22 cellular contexts compared by ENCODE assay signal in the genomic region with DNA sequence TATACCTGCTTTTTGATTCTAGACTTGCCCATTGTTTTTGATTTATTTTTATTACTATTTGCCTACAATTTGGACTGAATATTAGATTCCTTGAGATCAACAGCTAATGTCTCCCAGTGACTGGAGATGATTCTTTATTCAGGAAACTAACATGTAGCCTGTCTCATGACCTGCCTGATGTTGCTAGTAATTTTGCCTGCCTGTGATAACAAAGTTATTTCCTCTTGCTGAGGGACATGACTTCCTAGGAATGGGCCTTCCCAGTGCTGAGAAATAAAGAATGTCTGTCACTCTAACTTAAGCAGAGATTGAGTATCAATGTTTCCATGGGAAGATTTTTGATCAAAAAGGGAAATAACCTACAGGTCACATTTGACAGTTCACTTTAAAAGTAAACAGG. TPM values are rescaled to one million over a fixed set of nuclear protein-coding genes. Genes with fewer than 3 reads are reported as not detected.
A peak's percentile ranks its signal among the peaks of the same experiment; 100 is the strongest.
DNase-seq lines count a peak whose midpoint lies in the region; ATAC-seq, FAIRE-seq and TF ChIP-seq lines count a peak whose summit lies in the region.
"Had no signal": no experiment of that assay in that cellular context is flagged by ENCODE, and none has a peak within 500 bp of the region (broad histone marks: within the 10 kb centered on the region; RNA-seq: fewer than 3 reads in every experiment).

No MANE protein-coding gene starts in this region.

- H3K4me3 ChIP-seq in right lobe of liver = no peak overlapping the region
- no peak overlapping the region for H3K4me3 ChIP-seq in HepG2 (replicated peaks in 1 of 3; ENCODE audit: insufficient read depth in 1 of 3, low read depth in 2 of 3, low read length in 3 of 3)
- H3K4me3 ChIP-seq in mammary epithelial cell (replicated peaks in 1 of 3; ENCODE audit: insufficient read depth in 1 of 3, low read depth in 2 of 3, low read length in 3 of 3) = no peak overlapping the region
- H3K4me3 ChIP-seq in naive thymus-derived CD4-positive, alpha-beta T cell (ENCODE audit: low read length) = no peak overlapping the region
- H3K4me3 ChIP-seq: BLaER1, GM23248 had no signal

- TF ChIP-seq EP300 in HepG2 (IDR thresholded peaks at IDR 0.05; ENCODE audit: low read depth in 2 of 2, low read length in 2 of 2) = no peak
- TF ChIP-seq EP300 in HepG2 (CRISPR knock-in tag; IDR thresholded peaks at IDR 0.05; ENCODE audit: borderline replicate concordance) = no peak

- POLR2A ChIA-PET in HepG2 (lab: Yijun Ruan, JAX) = no interaction called here
- POLR2A ChIA-PET in naive thymus-derived CD4-positive, alpha-beta T cell (lab: Charles Lee) = no interaction called here

- no peaks in the 10 kb centered on the region for H3K4me1 ChIP-seq in right lobe of liver
- no peaks in the 10 kb centered on the region for H3K4me1 ChIP-seq in HepG2 (ENCODE audit: insufficient read depth, low read length)
- H3K4me1 ChIP-seq in mammary epithelial cell (ENCODE audit: insufficient read depth, low read length) = no peaks in the 10 kb centered on the region
- no peaks in the 10 kb centered on the region for H3K4me1 ChIP-seq in naive thymus-derived CD4-positive, alpha-beta T cell (ENCODE audit: control insufficient read depth in 2 of 2, insufficient read depth in 2 of 2, low read length in 2 of 2)
- H3K4me1 ChIP-seq: BLaER1 had no signal

- no peaks in the 10 kb centered on the region for H3K36me3 Mint-ChIP-seq in endothelial cell (ENCODE audit: low read depth, unreplicated experiment)
- no peaks in the 10 kb centered on the region for H3K36me3 Mint-ChIP-seq in naive thymus-derived CD4-positive, alpha-beta T cell
- H3K36me3 Mint-ChIP-seq: CD4-positive, CD25-positive, alpha-beta regulatory T cell; CD8-positive, alpha-beta T cell had no signal

- peak in 3 of 4 donors; percentile 41 to 66 (median 48) for ATAC-seq in right lobe of liver
- ATAC-seq in HepG2 = no peak
- no peak for ATAC-seq in naive thymus-derived CD4-positive, alpha-beta T cell
- ATAC-seq: CD8-positive, alpha-beta T cell had no signal

- DNase-seq in right lobe of liver (no peak), HepG2 (ENCODE audit: low spot score) (no peak), SK-MEL-5 (ENCODE audit: low read depth, low spot score) (peak; percentile 31), endothelial cell (ENCODE audit: low spot score) (no peak), pulmonary artery endothelial cell (ENCODE audit: low read depth, low spot score) (peak; percentile 48), COR-L47 (lab: John Stamatoyannopoulos, UW) (no peak), mammary epithelial cell (no peak)
- no peak for DNase-seq in naive thymus-derived CD4-positive, alpha-beta T cell
- DNase-seq: Calu3; CD4-positive, CD25-positive, alpha-beta regulatory T cell; CD8-positive, alpha-beta T cell; DMS53; DMS79 treated with DMSO at 0.1 percent for 48 hours; GM23248; H7; HCEC 1CT had no signal

- H3K27ac Mint-ChIP-seq in endothelial cell (ENCODE audit: unreplicated experiment) = peak overlapping the region; percentile 90
- no peak overlapping the region for H3K27ac Mint-ChIP-seq in naive thymus-derived CD4-positive, alpha-beta T cell
- H3K27ac Mint-ChIP-seq: B cell; CD4-positive, CD25-positive, alpha-beta regulatory T cell; CD8-positive, alpha-beta T cell had no signal

- CTCF ChIA-PET in HepG2 (lab: Yijun Ruan, JAX; ENCODE audit: low intra/inter-chr PET ratio, low total read pairs) (no interaction called here), mammary epithelial cell (lab: Charles Lee; ENCODE audit: low non-redundant PET) (no interaction called here)
- CTCF ChIA-PET in naive thymus-derived CD4-positive, alpha-beta T cell (lab: Charles Lee) = no interaction called here

- intact Hi-C loops in right lobe of liver (cut with DNase I) = no loop called here
- intact Hi-C loops in HepG2 (cut with micrococcal nuclease; ENCODE audit: unreplicated experiment) = no loop called here
- intact Hi-C loops in mammary epithelial cell (cut with micrococcal nuclease) = no loop called here
- intact Hi-C loops in naive thymus-derived CD4-positive, alpha-beta T cell (cut with micrococcal nuclease) = no loop called here

- no peak for TF ChIP-seq RAD21 in HepG2 (CRISPR knock-in tag; IDR thresholded peaks at IDR 0.05)

- no peak for TF ChIP-seq POLR2A in right lobe of liver (IDR thresholded peaks at IDR 0.05)
- TF ChIP-seq POLR2A in HepG2 (IDR thresholded peaks at IDR 0.05; ENCODE audit: insufficient read depth in 1 of 2, low read depth in 2 of 2, low read length in 2 of 2) = no peak

- peaks cover 1% of the 10 kb centered on the region for H3K27me3 Mint-ChIP-seq in endothelial cell (ENCODE audit: unreplicated experiment)
- peaks cover 9 to 60% (median 35%) of the 10 kb centered on the region in 5 donors for H3K27me3 Mint-ChIP-seq in naive thymus-derived CD4-positive, alpha-beta T cell

- H4K20me1 ChIP-seq in HepG2 (ENCODE audit: insufficient read depth, low read length) = no peaks in the 10 kb centered on the region
- no peaks in the 10 kb centered on the region for H4K20me1 ChIP-seq in mammary epithelial cell (ENCODE audit: insufficient read depth, low read length)
- H4K20me1 ChIP-seq: BLaER1 had no signal

- BruUV-seq in HepG2 (replicated peaks; lab: Mats Ljungman, UMichigan) (no TSS peak), mammary epithelial cell (replicated peaks; lab: Mats Ljungman, UMichigan) (no TSS peak)

- in situ Hi-C loops in HepG2 (cut with HindIII; ENCODE audit: extremely low pct_ligation_motif_present, low pct_unique_long_range_greater_than_20kb) = no loop called here
- in situ Hi-C loops in SK-MEL-5 (cut with HindIII; ENCODE audit: low pct_unique_long_range_greater_than_20kb, low sequenced_read_pairs) = no loop called here
- in situ Hi-C loops in mammary epithelial cell (cut with MboI; ENCODE audit: low sequenced_read_pairs in 2 of 2) = loop anchor here in 1 of 2 donors (10.0 to 25.0 kb wide), 3 partner anchors 302 to 1202 kb away; a partner anchor contains a TSS

- H3K9me3 ChIP-seq in right lobe of liver (no peaks in the 10 kb centered on the region), HepG2 (ENCODE audit: low read length) (no peaks in the 10 kb centered on the region), mammary epithelial cell (replicated peaks; ENCODE audit: insufficient read depth, low read length) (no peaks in the 10 kb centered on the region)
- H3K9me3 ChIP-seq in naive thymus-derived CD4-positive, alpha-beta T cell (ENCODE audit: control insufficient read depth in 2 of 3, low read length in 3 of 3) = no peaks in the 10 kb centered on the region
- H3K9me3 ChIP-seq: BLaER1 had no signal

- no peaks in the 10 kb centered on the region for H3K79me2 ChIP-seq in HepG2 (ENCODE audit: insufficient read depth, low read length)
- no peaks in the 10 kb centered on the region for H3K79me2 ChIP-seq in mammary epithelial cell (ENCODE audit: insufficient read depth, low read length)

- TF ChIP-seq CTCF in right lobe of liver (IDR thresholded peaks at IDR 0.05) (no peak), HepG2 (CRISPR knock-in tag; IDR thresholded peaks at IDR 0.05) (no peak), endothelial cell (IDR thresholded peaks at IDR 0.05; ENCODE audit: unreplicated experiment) (no peak), mammary epithelial cell (conservative IDR thresholded peaks at IDR 0.05 in 1 of 2, IDR thresholded peaks at IDR 0.05 in 1 of 2; ENCODE audit: extremely low read depth in 1 of 2, insufficient read depth in 1 of 2, low read depth in 1 of 2, low read length in 2 of 2) (no peak)

- no peak overlapping the region for H3K4me2 ChIP-seq in HepG2 (ENCODE audit: low read depth, low read length)
- no peak overlapping the region for H3K4me2 ChIP-seq in mammary epithelial cell (ENCODE audit: insufficient read depth, low read depth, low read length)
- H3K4me2 ChIP-seq: BLaER1 had no signal

- no peak overlapping the region for H2AFZ ChIP-seq in HepG2 (ENCODE audit: low read length)
- no peak overlapping the region for H2AFZ ChIP-seq in mammary epithelial cell (ENCODE audit: low read depth, low read length)
- H2AFZ ChIP-seq: GM23248 had no signal

- H3K4me3 Mint-ChIP-seq in endothelial cell (ENCODE audit: unreplicated experiment) = no peak overlapping the region
- no peak overlapping the region for H3K4me3 Mint-ChIP-seq in naive thymus-derived CD4-positive, alpha-beta T cell
- H3K4me3 Mint-ChIP-seq: B cell; CD4-positive, CD25-positive, alpha-beta regulatory T cell; CD8-positive, alpha-beta T cell had no signal

- peaks cover 16% of the 10 kb centered on the region for H3K4me1 Mint-ChIP-seq in endothelial cell (ENCODE audit: unreplicated experiment)
- H3K4me1 Mint-ChIP-seq in naive thymus-derived CD4-positive, alpha-beta T cell = no peaks in the 10 kb centered on the region
- H3K4me1 Mint-ChIP-seq: B cell had no signal

- H3K27ac ChIP-seq in right lobe of liver (no peak overlapping the region), HepG2 (ENCODE audit: extremely low read length, insufficient read depth, low read length) (no peak overlapping the region), mammary epithelial cell (ENCODE audit: insufficient read depth, low read depth, low read length) (no peak overlapping the region)
- H3K27ac ChIP-seq in naive thymus-derived CD4-positive, alpha-beta T cell (ENCODE audit: low read depth, low read length) = no peak overlapping the region
- H3K27ac ChIP-seq: BLaER1, C4-2B, GM23248 had no signal

- H3K27me3 ChIP-seq in right lobe of liver = no peaks in the 10 kb centered on the region
- no peaks in the 10 kb centered on the region for H3K27me3 ChIP-seq in HepG2 (ENCODE audit: control insufficient read depth in 1 of 2, insufficient read depth in 2 of 2, low read length in 2 of 2)
- peaks cover 6% of the 10 kb centered on the region for H3K27me3 ChIP-seq in mammary epithelial cell (ENCODE audit: insufficient read depth, low read length)
- H3K27me3 ChIP-seq in naive thymus-derived CD4-positive, alpha-beta T cell (ENCODE audit: control insufficient read depth in 2 of 2, insufficient read depth in 2 of 2, low read length in 2 of 2) = peaks cover 4 to 7% of the 10 kb centered on the region in 2 donors
- H3K27me3 ChIP-seq: BLaER1 had no signal

- no peak for FAIRE-seq in HepG2 (lab: Jason Lieb, UNC)
- FAIRE-seq: A204.1, GM12892, H1 had no signal

- H3K9ac ChIP-seq in HepG2 (ENCODE audit: insufficient read depth, low read depth, low read length) (no peak overlapping the region), mammary epithelial cell (ENCODE audit: insufficient read depth, low read length) (no peak overlapping the region)
- H3K9ac ChIP-seq: BLaER1, GM23248 had no signal

- H3K36me3 ChIP-seq in right lobe of liver (no peaks in the 10 kb centered on the region), HepG2 (replicated peaks in 1 of 2; ENCODE audit: control insufficient read depth in 1 of 2, insufficient read depth in 2 of 2, low read length in 2 of 2) (no peaks in the 10 kb centered on the region), mammary epithelial cell (ENCODE audit: insufficient read depth, low read length) (no peaks in the 10 kb centered on the region)
- H3K36me3 ChIP-seq in naive thymus-derived CD4-positive, alpha-beta T cell (ENCODE audit: control insufficient read depth in 2 of 3, insufficient read depth in 3 of 3, low read length in 3 of 3) = no peaks in the 10 kb centered on the region
- H3K36me3 ChIP-seq: BLaER1 had no signal

- no peaks in the 10 kb centered on the region for H3K9me3 Mint-ChIP-seq in endothelial cell (ENCODE audit: unreplicated experiment)
- no peaks in the 10 kb centered on the region for H3K9me3 Mint-ChIP-seq in naive thymus-derived CD4-positive, alpha-beta T cell
- H3K9me3 Mint-ChIP-seq: CD4-positive, CD25-positive, alpha-beta regulatory T cell; CD8-positive, alpha-beta T cell had no signal

- dilution Hi-C loops in mammary epithelial cell (cut with HindIII; ENCODE audit: low sequenced_read_pairs) = no loop called here

RNA-seq across cellular contexts. Expression of a gene that starts 13.4 kb away (rescaled TPM):
- total RNA-seq in right lobe of liver (10 to 100 TPM in 1 of 6 experiments, 1 to 10 TPM in 5; 6.5 to 11.4 (median 9.3) TPM), HepG2 (2016; rRNA removed; fragmentation: Illumina TruSeq; extraction: Trizol) (8.4 and 11.0 TPM in 2 replicates), endothelial cell (ENCODE audit: unreplicated experiment) (30.0 TPM), pulmonary artery endothelial cell (19.7 and 22.5 TPM in 2 replicates), mammary epithelial cell (10 to 100 TPM; 22.8 to 24.5 TPM)
- total RNA-seq in HepG2 (2016; cell fraction: cytosol; rRNA removed; fragmentation: Illumina TruSeq; extraction: Trizol; ENCODE audit: low read depth) = 11.8 and 13.1 TPM in 2 replicates
- 8.0 and 10.9 TPM in 2 replicates for total RNA-seq in HepG2 (2016; cell fraction: insoluble cytoplasmic fraction; rRNA removed; fragmentation: Illumina TruSeq; extraction: Trizol)
- total RNA-seq in HepG2 (2016; cell fraction: membrane; rRNA removed; fragmentation: Illumina TruSeq; extraction: Trizol) = 6.8 and 8.0 TPM in 2 replicates
- 19.6 and 20.0 TPM in 2 replicates for total RNA-seq in HepG2 (2016; cell fraction: nucleus; rRNA removed; fragmentation: Illumina TruSeq; extraction: Trizol)
- polyA plus RNA-seq in HepG2 (2011; rRNA removed) (15.7 and 20.2 TPM in 2 replicates), mammary epithelial cell (8.2 TPM)
- 4.2 and 5.2 TPM in 2 replicates for polyA plus RNA-seq in HepG2 (2011; cell fraction: cytosol; rRNA removed)
- 35.7 and 42.8 TPM in 2 replicates for polyA plus RNA-seq in HepG2 (2011; cell fraction: nucleus; rRNA removed)
- 7.4 and 8.7 TPM in 2 replicates for polyA plus RNA-seq in HepG2 (2012)
- 0.60 and 1.1 TPM in 2 replicates for polyA plus RNA-seq in HepG2 (2016; cell fraction: cytosol; fragmentation: Illumina TruSeq; extraction: Trizol; ENCODE audit: low read depth)
- 6.6 and 8.0 TPM in 2 replicates for polyA plus RNA-seq in HepG2 (2016; cell fraction: insoluble cytoplasmic fraction; fragmentation: Illumina TruSeq; extraction: Trizol; ENCODE audit: low read depth)
- 2.1 and 2.2 TPM in 2 replicates for polyA plus RNA-seq in HepG2 (2016; cell fraction: membrane; fragmentation: Illumina TruSeq; extraction: Trizol; ENCODE audit: low read depth)
- polyA plus RNA-seq in HepG2 (2016; cell fraction: nucleus; fragmentation: Illumina TruSeq; extraction: Trizol; ENCODE audit: insufficient read depth, low read depth) = 34.2 and 40.2 TPM in 2 replicates
- polyA minus RNA-seq in HepG2 (2011; rRNA and poly(A)+ RNA removed; ENCODE audit: low replicate concordance) = 8.6 and 9.1 TPM in 2 replicates
- 4.1 and 4.7 TPM in 2 replicates for polyA minus RNA-seq in HepG2 (2011; cell fraction: cytosol; rRNA and poly(A)+ RNA removed)
- polyA minus RNA-seq in HepG2 (2011; cell fraction: nucleus; rRNA and poly(A)+ RNA removed) = 54.2 and 67.7 TPM in 2 replicates
- 25.5 and 30.2 TPM in 2 replicates for total RNA-seq in SK-MEL-5 (2014; rRNA removed; shearing (Covaris generic))
- polyA plus RNA-seq in SK-MEL-5 (2015; cell fraction: cytosol; rRNA removed) = 23.0 and 27.9 TPM in 2 replicates
- 116 and 137 TPM in 2 replicates for polyA plus RNA-seq in SK-MEL-5 (2015; cell fraction: nucleus; rRNA removed)
- polyA minus RNA-seq in mammary epithelial cell = 2.6 TPM
- 10 to 100 TPM; 21.8 to 78.9 (median 26.1) TPM for total RNA-seq in naive thymus-derived CD4-positive, alpha-beta T cell
- polyA plus RNA-seq in naive thymus-derived CD4-positive, alpha-beta T cell = 1 to 10 TPM; 5.0 to 5.2 TPM

Comparison
In these comparisons a context has a peak if more than half of its experiments do, and no peak if none do; other contexts are left out.
1. ATAC-seq: peak in right lobe of liver (3 of 4); none in HepG2 (single experiment) and naive thymus-derived CD4-positive, alpha-beta T cell (single experiment).
2. DNase-seq: peak in SK-MEL-5 (single experiment) and pulmonary artery endothelial cell (single experiment); none in right lobe of liver (0 of 3), HepG2 (single experiment), endothelial cell (single experiment), COR-L47 (single experiment), mammary epithelial cell (single experiment) and naive thymus-derived CD4-positive, alpha-beta T cell (0 of 9).